In genomic region chrX:95346854-95347253, GRCh38 we compare ENCODE assay signal across 1 cellular context.
TF ChIP-seq lines count a peak whose summit lies in the region.

No MANE protein-coding gene starts in this region.

TF ChIP-seq in A549, 52 proteins besides CTCF, POLR2A, EP300 and RAD21 (continued from another document):
- TF ChIP-seq REST (IDR thresholded peaks at IDR 0.05), result no peak
- no peak for TF ChIP-seq GATA3 (IDR thresholded peaks at IDR 0.05; ENCODE audit: borderline replicate concordance)
- no peak for TF ChIP-seq HEYL (CRISPR knock-in tag; IDR thresholded peaks at IDR 0.05)
- no peak for TF ChIP-seq ESRRA (IDR thresholded peaks at IDR 0.05; ENCODE audit: borderline replicate concordance, low read length)
- TF ChIP-seq KDM1A (IDR thresholded peaks at IDR 0.05; ENCODE audit: low read depth), result no peak
- TF ChIP-seq HOXB13 (CRISPR knock-in tag; IDR thresholded peaks at IDR 0.05; ENCODE audit: low read depth), result no peak
- no peak for TF ChIP-seq TP53 (CRISPR knock-in tag; IDR thresholded peaks at IDR 0.05)
- no peak for TF ChIP-seq USF2 (IDR thresholded peaks at IDR 0.05)
- TF ChIP-seq CHD4 (IDR thresholded peaks at IDR 0.05; ENCODE audit: borderline replicate concordance), result no peak
